In the genomic region with DNA sequence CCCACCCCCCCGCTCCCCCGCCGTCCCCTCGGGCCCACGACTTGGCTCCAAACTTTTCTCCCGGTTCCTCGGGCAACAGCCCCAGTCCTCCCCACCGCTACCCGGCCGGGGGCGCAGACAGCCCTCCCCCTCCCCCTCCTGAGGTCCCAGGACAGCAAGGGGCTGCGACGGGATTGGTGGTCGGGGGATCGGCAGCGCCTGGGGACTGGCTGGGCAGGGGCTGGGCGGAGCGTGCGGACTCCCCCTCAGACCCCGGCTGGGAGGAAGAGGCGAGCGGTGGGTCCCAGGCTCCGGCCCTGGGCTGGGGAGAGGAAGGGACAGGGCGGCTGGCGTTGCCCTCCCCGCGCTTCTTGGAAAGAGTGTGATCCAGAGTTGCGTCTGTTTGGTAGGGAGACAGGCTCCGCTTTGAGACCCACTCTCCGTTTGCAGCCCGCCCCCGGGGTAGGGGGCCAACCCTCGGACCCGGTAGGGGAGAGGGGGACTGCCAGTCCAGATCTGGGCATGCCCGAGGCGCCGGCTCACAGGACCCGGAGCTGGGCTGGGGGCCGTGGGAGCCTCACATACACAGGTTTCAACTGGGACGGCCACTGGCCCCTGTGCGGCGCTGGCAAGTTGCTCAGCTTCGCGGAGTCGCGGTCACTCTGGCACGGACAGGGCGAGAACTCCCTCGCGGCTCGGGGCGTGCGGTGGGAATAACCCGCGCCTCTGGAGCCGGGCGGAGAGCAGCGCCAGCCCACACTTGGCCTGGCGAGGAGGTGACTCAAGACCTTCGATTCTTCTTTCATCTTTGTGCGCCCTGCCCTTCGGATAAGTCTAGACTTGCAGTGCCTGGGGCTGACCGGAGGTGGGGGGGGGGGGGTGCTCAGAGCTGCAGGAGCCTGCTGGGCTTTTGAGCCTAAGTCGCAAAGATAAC, we compare ENCODE assay signal across 9 cellular contexts. TPM values are rescaled to one million over a fixed set of nuclear protein-coding genes. Genes with fewer than 3 reads are reported as not detected.
DNase-seq lines count a peak whose midpoint lies in the region; ATAC-seq, FAIRE-seq and TF ChIP-seq lines count a peak whose summit lies in the region.
"Had no signal": no experiment of that assay in that cellular context is flagged by ENCODE, and none has a peak within 500 bp of the region (broad histone marks: within the 10 kb centered on the region; RNA-seq: fewer than 3 reads in every experiment).

No MANE protein-coding gene starts in this region.

- H3K27ac Mint-ChIP-seq in mesothelial cell of epicardium = peak overlapping the region; percentile 56

- no peaks in the 10 kb centered on the region; the same call in 1 of the 2 replicates for H3K36me3 ChIP-seq in Panc1 (ENCODE audit: control insufficient read depth, insufficient read depth, low read length)
- 0 out of 8 replicates have a peak, but pooled peaks cover 0 to 2% (median 0%) of the 10 kb centered on the region in 4 experiments for H3K36me3 ChIP-seq in H1 (ENCODE audit: control insufficient read depth in 2 of 4, insufficient read depth in 4 of 4, low read length in 3 of 4)

- peak overlapping the region; percentile 71 for H4K91ac ChIP-seq in H1 (replicated peaks; ENCODE audit: insufficient read length, low read length)

- peaks cover 16 to 30% of the 10 kb centered on the region in 2 experiments for H4K20me1 ChIP-seq in H1 (replicated peaks in 1 of 2; ENCODE audit: control insufficient read depth in 1 of 2, insufficient read depth in 2 of 2, low read length in 2 of 2)

- H3K56ac ChIP-seq in H1 (replicated peaks; ENCODE audit: insufficient read length, low read depth, low read length) = peak overlapping the region; percentile 70

- peak overlapping the region; percentile 32; the same call in 1 of the 2 replicates for H2BK15ac ChIP-seq in H1 (ENCODE audit: low read length)

- no peak overlapping the region for H3K14ac ChIP-seq in H1 (ENCODE audit: insufficient read length)

- H4K8ac ChIP-seq in H1 (ENCODE audit: extremely low read depth, insufficient read depth, low read length) = peak overlapping the region; percentile 92; the same call in 1 of the 2 replicates

- H2BK20ac ChIP-seq in H1 (ENCODE audit: low read length) = no peak overlapping the region

- TF ChIP-seq CTCF in Panc1 (IDR thresholded peaks at IDR 0.05) (no peak), H1 (IDR thresholded peaks at IDR 0.05; ENCODE audit: control extremely low read depth in 1 of 3, insufficient read depth in 1 of 3, low read depth in 1 of 3, low read length in 3 of 3) (no peak), mesothelial cell of epicardium (IDR thresholded peaks at IDR 0.05; ENCODE audit: unreplicated experiment) (no peak)

- TF ChIP-seq EP300 in H1 (IDR thresholded peaks at IDR 0.05; ENCODE audit: borderline replicate concordance in 1 of 2, low read depth in 2 of 2, low read length in 2 of 2) = no peak

- no peak overlapping the region for H3K23ac ChIP-seq in H1 (ENCODE audit: insufficient read length)

- H3K4me1 ChIP-seq in Panc1 (ENCODE audit: control insufficient read depth, insufficient read depth, low read length) (peaks cover 37% of the 10 kb centered on the region), H1 (replicated peaks in 1 of 4; ENCODE audit: control insufficient read depth in 3 of 4, insufficient read depth in 4 of 4, low read length in 3 of 4) (peaks cover 20 to 40% (median 31%) of the 10 kb centered on the region in 4 experiments)

- TF ChIP-seq RAD21 in H1 (IDR thresholded peaks at IDR 0.05 in 1 of 2, conservative IDR thresholded peaks at IDR 0.05 in 1 of 2; ENCODE audit: low read depth in 2 of 2, low read length in 2 of 2) = no peak

- peak overlapping the region; percentile 76 to 78 for H3K4me3 ChIP-seq in Panc1 (ENCODE audit: low read depth in 2 of 2, low read length in 2 of 2)
- H3K4me3 ChIP-seq in H1 (ENCODE audit: extremely low read depth in 1 of 4, insufficient read depth in 2 of 4, low read depth in 3 of 4, low read length in 4 of 4) = peak overlapping the region; percentile 87 to 91 (median 88)

- in situ Hi-C loops in Panc1 (cut with HindIII; ENCODE audit: low pct_unique_long_range_greater_than_20kb, low sequenced_read_pairs) = no loop called here

- WGBS in H1 (ENCODE audit: extremely low coverage in 1 of 2, insufficient coverage in 1 of 2, insufficient read length in 1 of 2, insufficient replicate concordance in 2 of 2, low coverage in 1 of 2, low lambda C conversion rate in 2 of 2, missing lambda C conversion rate in 1 of 2), 2 experiments = 1% methylated on average over 46 of the region's 64 CpGs; no CpG with 5 or more reads in 1 of the 2 experiments

- DNase-seq in NCI-H2171 treated with DMSO at 0.1 percent for 48 hours (lab: John Stamatoyannopoulos, UW) (peak; percentile 5), NCI-H2171 (lab: John Stamatoyannopoulos, UW) (no peak), Panc1 (ENCODE audit: low read depth, low spot score) (no peak), H1 (ENCODE audit: low read depth in 1 of 2, low spot score in 2 of 2) (peak; percentile 79 to 91), mesothelial cell of epicardium (ENCODE audit: low spot score in 2 of 2, unreplicated experiment in 2 of 2) (peak; percentile 81 to 82), inferior parietal cortex (ENCODE audit: extremely low spot score) (no peak)
- no peak for DNase-seq in effector CD8-positive, alpha-beta T cell (lab: John Stamatoyannopoulos, UW)
- no peak for DNase-seq in stimulated activated CD4-positive, alpha-beta T cell treated with anti-CD3 and anti-CD28 coated beads, Interleukin-4, amount 100 ng/mL, for 1 hour

- H2BK12ac ChIP-seq in H1 (ENCODE audit: low read depth, low read length) = peak overlapping the region; percentile 96; the same call in 1 of the 2 replicates

- peak overlapping the region; percentile 40 for H4K5ac ChIP-seq in H1 (ENCODE audit: insufficient read length, low read depth, low read length)

- no peak overlapping the region; the same call in 1 of the 2 replicates for H3K18ac ChIP-seq in H1 (ENCODE audit: extremely low read depth, low read length)

- peaks cover 19% of the 10 kb centered on the region for H3K79me1 ChIP-seq in H1 (ENCODE audit: low read depth, low read length)

- peaks cover 62% of the 10 kb centered on the region for H3K4me1 Mint-ChIP-seq in mesothelial cell of epicardium

- POLR2A ChIA-PET in Panc1 (lab: Charles Lee) = no interaction called here
- POLR2A ChIA-PET in H1 (lab: Charles Lee; ENCODE audit: partially characterized antibody) = interaction anchor here (0.8 to 2.3 kb wide), 9 partner anchors 10 to 62 kb away, joined by 3 to 12 read pairs (median 3); no protein-coding TSS in a partner anchor

- H3K4me3 Mint-ChIP-seq in mesothelial cell of epicardium = peak overlapping the region; percentile 75

- peak overlapping the region; percentile 84 for H3K4ac ChIP-seq in H1 (replicated peaks; ENCODE audit: insufficient read length, low read depth, low read length)

- H3K27ac ChIP-seq in Panc1 (ENCODE audit: low read length) = peak overlapping the region; percentile 72
- peak overlapping the region; percentile 65 for H3K27ac ChIP-seq in H1 (ENCODE audit: low read depth, low read length)

- H2AK5ac ChIP-seq in H1 (ENCODE audit: low read depth, low read length) = 0 out of 2 replicates have a peak overlapping the region, but pooled peaks have one; percentile 97

- no peaks in the 10 kb centered on the region for H3K27me3 Mint-ChIP-seq in mesothelial cell of epicardium (ENCODE audit: low read depth)

- ATAC-seq in Panc1 = peak; percentile 52

- H3K9me3 ChIP-seq in Panc1 (ENCODE audit: control insufficient read depth, insufficient read depth, low read depth, low read length) = no peaks in the 10 kb centered on the region
- no peaks in the 10 kb centered on the region for H3K9me3 ChIP-seq in H1 (ENCODE audit: insufficient read depth in 2 of 2, low read depth in 1 of 2, low read length in 1 of 2)

- H3K79me2 ChIP-seq in H1 (ENCODE audit: control insufficient read depth in 1 of 2, insufficient read depth in 2 of 2, low read length in 2 of 2) = peaks cover 28 to 53% of the 10 kb centered on the region in 2 experiments

- intact Hi-C loops in Panc1 (cut with micrococcal nuclease; ENCODE audit: unreplicated experiment) = no loop called here

- no TSS peak for BruUV-seq in Panc1 (replicated peaks; lab: Mats Ljungman, UMichigan)

- peaks cover 2% of the 10 kb centered on the region for H3K36me3 Mint-ChIP-seq in mesothelial cell of epicardium

- FAIRE-seq in H1 (lab: Jason Lieb, UNC) = no peak
- FAIRE-seq: G401.6 had no signal

- H2BK5ac ChIP-seq in H1 (ENCODE audit: low read depth, low read length) = peak overlapping the region; percentile 97

- H3K9me3 Mint-ChIP-seq in mesothelial cell of epicardium = no peaks in the 10 kb centered on the region

- H2BK120ac ChIP-seq in H1 (replicated peaks; ENCODE audit: low read depth, low read length) = peak overlapping the region; percentile 37

- CTCF ChIA-PET in Panc1 (lab: Charles Lee) = interaction anchor here (0.7 kb wide), 1 partner anchor 9 kb away, joined by 4 read pairs; no protein-coding TSS in a partner anchor
- CTCF ChIA-PET in H1 (lab: Charles Lee; ENCODE audit: partially characterized antibody) = interaction anchor here (0.6 to 2.5 kb wide), 7 partner anchors 21 to 256 kb away, joined by 3 to 8 read pairs (median 3); no protein-coding TSS in a partner anchor

- H3K9ac ChIP-seq in H1 (replicated peaks in 1 of 4; ENCODE audit: extremely low read depth in 1 of 4, low read depth in 3 of 4, low read length in 3 of 4) = peak overlapping the region; percentile 80 to 97 (median 92)

- H3K23me2 ChIP-seq in H1 (ENCODE audit: low read depth, low read length) = peaks cover 14% of the 10 kb centered on the region

- TF ChIP-seq POLR2A in H1 (IDR thresholded peaks at IDR 0.05; ENCODE audit: control extremely low read depth in 1 of 2, low read depth in 2 of 2, low read length in 2 of 2) = peak in 1 of 2 experiments; percentile 18

- H3K4me2 ChIP-seq in H1 (ENCODE audit: insufficient read depth in 1 of 2, low read depth in 2 of 2, low read length in 2 of 2) = peak overlapping the region; percentile 90 to 95

- H2AFZ ChIP-seq in H1 (ENCODE audit: low read length) = no peak overlapping the region

- H3K27me3 ChIP-seq in Panc1 (ENCODE audit: control insufficient read depth, insufficient read depth, low read length) (no peaks in the 10 kb centered on the region), H1 (replicated peaks in 1 of 4; ENCODE audit: control insufficient read depth in 3 of 4, extremely low read depth in 1 of 4, insufficient read depth in 3 of 4, low read length in 3 of 4) (no peaks in the 10 kb centered on the region)

RNA-seq across cellular contexts. Expression of a gene that starts 1.0 kb away (rescaled TPM):
- total RNA-seq in Panc1 (2021; ENCODE audit: unreplicated experiment) = 31.4 TPM
- 44.7 TPM for polyA plus RNA-seq in Panc1 (2012; ENCODE audit: insufficient read length)
- 22.8 TPM in 2 replicates for total RNA-seq in H1 (2021; fragmentation: NEBNext Ultra II Directional; extraction: Animal tissue kit (Norgen Biotek cat#: 25700))
- 28.4 and 40.7 TPM in 2 replicates for polyA plus RNA-seq in H1 (2011; rRNA removed)
- 18.1 TPM for polyA plus RNA-seq in H1 (2011; cell fraction: cytosol; rRNA removed)
- polyA plus RNA-seq in H1 (2011; cell fraction: nucleus; rRNA removed) = 34.2 TPM
- polyA plus RNA-seq in H1 (2012, experiment 1 of 2) = 15.8 to 27.1 TPM (median 20.7 TPM) in 4 replicates
- polyA plus RNA-seq in H1 (2012, experiment 2 of 2) = 22.0 TPM
- 21.4 TPM for polyA plus RNA-seq in H1 (2013, experiment 1 of 2)
- polyA plus RNA-seq in H1 (2013, experiment 2 of 2) = 23.8 TPM
- polyA minus RNA-seq in H1 (2011; rRNA and poly(A)+ RNA removed) = 21.7 and 33.3 TPM in 2 replicates
- polyA minus RNA-seq in H1 (2011; cell fraction: cytosol; rRNA and poly(A)+ RNA removed) = 17.2 TPM
- polyA minus RNA-seq in H1 (2011; cell fraction: nucleus; rRNA and poly(A)+ RNA removed) = 27.5 TPM
- 39.3 to 43.7 TPM (median 42.8 TPM) in 3 replicates for total RNA-seq in mesothelial cell of epicardium

Comparison
In these comparisons a context has a peak if more than half of its experiments do, and no peak if none do; other contexts are left out.
1. DNase-seq: peak in NCI-H2171 treated with DMSO at 0.1 percent for 48 hours (single experiment), H1 (2 of 2) and mesothelial cell of epicardium (2 of 2); none in NCI-H2171 (single experiment), Panc1 (single experiment), effector CD8-positive, alpha-beta T cell (single experiment), stimulated activated CD4-positive, alpha-beta T cell treated with anti-CD3 and anti-CD28 coated beads, Interleukin-4, amount 100 ng/mL, for 1 hour (single experiment) and inferior parietal cortex (single experiment).